22 cellular contexts compared by ENCODE assay signal in the genomic region with DNA sequence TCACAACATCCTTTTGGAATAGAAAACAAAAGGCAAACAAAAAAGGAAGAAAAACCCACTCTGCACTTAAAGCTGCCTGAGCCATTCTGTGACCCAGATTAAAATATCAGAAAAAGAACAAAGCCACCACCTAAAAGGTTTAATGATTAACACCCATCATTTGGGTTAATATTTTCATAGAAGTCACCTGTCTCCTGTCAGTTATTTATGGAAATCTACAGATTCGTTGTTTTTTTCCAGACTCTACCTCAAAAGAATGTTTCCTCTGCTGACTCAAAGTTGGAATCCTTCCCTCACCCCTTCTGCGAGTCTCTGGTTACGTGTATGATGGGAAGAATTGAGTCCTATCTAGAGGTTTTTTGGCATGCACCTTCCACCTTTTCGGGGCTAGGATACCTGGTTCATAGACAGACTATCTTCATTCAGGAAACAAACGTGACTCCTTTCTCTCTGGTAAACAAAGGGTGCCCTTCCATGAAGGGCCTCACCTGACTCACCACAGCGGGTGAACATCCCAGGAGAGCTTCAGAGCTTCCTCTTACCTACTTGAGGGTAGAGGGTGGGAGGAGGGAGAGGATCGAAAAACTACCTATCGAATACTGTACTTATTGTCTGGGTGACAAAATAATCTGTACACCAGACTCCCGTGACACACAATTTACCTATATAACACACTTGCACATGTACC. TPM values are rescaled to one million over a fixed set of nuclear protein-coding genes. Genes with fewer than 3 reads are reported as not detected.
DNase-seq lines count a peak whose midpoint lies in the region; TF ChIP-seq lines count a peak whose summit lies in the region.
"Had no signal": no experiment of that assay in that cellular context is flagged by ENCODE, and none has a peak within 500 bp of the region (broad histone marks: within the 10 kb centered on the region; RNA-seq: fewer than 3 reads in every experiment).

No MANE protein-coding gene starts in this region.

- H2AFZ ChIP-seq in PC-9, result no peak overlapping the region

- DNase-seq in NCI-H2171 treated with DMSO at 0.1 percent for 48 hours (lab: John Stamatoyannopoulos, UW) (peak; percentile 1), NCI-H2171 (lab: John Stamatoyannopoulos, UW) (no peak), NCI-H226 (peak; percentile 1), glomerular visceral epithelial cell (ENCODE audit: extremely low spot score) (peak; percentile 6), type B pancreatic cell (ENCODE audit: extremely low spot score, unreplicated experiment) (no peak), PC-9 (no peak), T-helper 9 cell (no peak)
- no peak for DNase-seq in activated effector memory CD4-positive, alpha-beta T cell treated with Interleukin-2 at 50 U/mL for 16 hours
- DNase-seq: activated CD4-positive, alpha-beta T cell treated with anti-CD3 and anti-CD28 coated beads for 48 hours; cerebellar nuclear complex; left lung; MG63; NCI-H1694 treated with DMSO at 0.1 percent for 48 hours; NCI-H524; spleen; stimulated activated CD4-positive, alpha-beta T cell treated with anti-CD3 and anti-CD28 coated beads, Interleukin-4, amount 100 ng/mL, for 4 hours; upper lobe of right lung had no signal

- H3K27me3 Mint-ChIP-seq in type B pancreatic cell, result no peaks in the 10 kb centered on the region
- H3K27me3 Mint-ChIP-seq: activated naive CD8-positive, alpha-beta T cell; B cell had no signal

- H3K36me3 ChIP-seq in PC-9 (ENCODE audit: low read depth), result no peaks in the 10 kb centered on the region
- H3K36me3 ChIP-seq: esophagus muscularis mucosa, gastroesophageal sphincter, left lung, MG63, upper lobe of right lung had no signal

- H3K4me3 Mint-ChIP-seq in type B pancreatic cell, result peak overlapping the region; percentile 23
- H3K4me3 Mint-ChIP-seq: activated naive CD8-positive, alpha-beta T cell; B cell had no signal

- H3K27me3 ChIP-seq in PC-9 (ENCODE audit: insufficient read depth, low read depth), result no peaks in the 10 kb centered on the region
- H3K27me3 ChIP-seq: esophagus muscularis mucosa, gastroesophageal sphincter, left lung, MG63, spleen, upper lobe of right lung had no signal

- CTCF ChIA-PET in PC-9 (lab: Charles Lee), result no interaction called here

- peaks cover 17% of the 10 kb centered on the region for H3K4me1 Mint-ChIP-seq in type B pancreatic cell (ENCODE audit: unreplicated experiment)
- H3K4me1 Mint-ChIP-seq: B cell had no signal

- no peak overlapping the region for H3K27ac ChIP-seq in PC-9
- H3K27ac ChIP-seq: esophagus muscularis mucosa, gastroesophageal sphincter, left lung, spleen, upper lobe of right lung had no signal

- POLR2A ChIA-PET in PC-9 (lab: Charles Lee; ENCODE audit: unreplicated experiment), result no interaction called here

- no peaks in the 10 kb centered on the region for H3K79me2 ChIP-seq in PC-9 (ENCODE audit: low read depth)

- no peaks in the 10 kb centered on the region for H4K20me1 ChIP-seq in PC-9 (ENCODE audit: insufficient read depth)

- no TSS peak for BruUV-seq in PC-9 (replicated peaks; lab: Mats Ljungman, UMichigan)

- TF ChIP-seq CTCF in type B pancreatic cell (conservative IDR thresholded peaks at IDR 0.05) (no peak), PC-9 (conservative IDR thresholded peaks at IDR 0.05) (no peak)

- H3K4me2 ChIP-seq in PC-9, result no peak overlapping the region

- H3K4me3 ChIP-seq in PC-9, result no peak overlapping the region
- H3K4me3 ChIP-seq: esophagus muscularis mucosa, gastroesophageal sphincter, left lung, MG63, spleen, upper lobe of right lung had no signal

- H3K9me3 ChIP-seq in PC-9 (ENCODE audit: insufficient read depth, low read depth), result no peaks in the 10 kb centered on the region
- H3K9me3 ChIP-seq: esophagus muscularis mucosa, gastroesophageal sphincter, left lung, MG63, spleen, upper lobe of right lung had no signal

- H3K4me1 ChIP-seq in PC-9 (replicated peaks; ENCODE audit: insufficient read depth), result no peaks in the 10 kb centered on the region
- H3K4me1 ChIP-seq: esophagus muscularis mucosa, gastroesophageal sphincter, left lung, spleen, upper lobe of right lung had no signal

- no peaks in the 10 kb centered on the region for H3K9me2 ChIP-seq in PC-9 (ENCODE audit: insufficient read depth)

- H3K36me3 Mint-ChIP-seq in type B pancreatic cell, result no peaks in the 10 kb centered on the region

- no peaks in the 10 kb centered on the region for H3F3A ChIP-seq in PC-9 (ENCODE audit: insufficient read depth, low read depth)

- no peaks in the 10 kb centered on the region for H3K9me3 Mint-ChIP-seq in type B pancreatic cell

- intact Hi-C loops in PC-9 (cut with micrococcal nuclease; ENCODE audit: unreplicated experiment), result no loop called here

- peak overlapping the region; percentile 58 for H3K27ac Mint-ChIP-seq in type B pancreatic cell
- H3K27ac Mint-ChIP-seq: activated naive CD8-positive, alpha-beta T cell; B cell had no signal

RNA-seq across cellular contexts. Expression of a gene that starts 19.6 kb away (rescaled TPM):
- total RNA-seq in type B pancreatic cell (ENCODE audit: low replicate concordance), result 16.7 and 25.1 TPM in 2 replicates
- 10.9 and 12.1 TPM in 2 replicates for total RNA-seq in PC-9 (2021)

RNA-seq across cellular contexts. Expression of a gene that starts 53.8 kb away (rescaled TPM):
- total RNA-seq in type B pancreatic cell (ENCODE audit: low replicate concordance) (1.6 and 3.9 TPM in 2 replicates), PC-9 (2021) (1.1 and 2.7 TPM in 2 replicates)
- total RNA-seq: A172 had no signal

Comparison
In these comparisons a context has a peak if more than half of its experiments do, and no peak if none do; other contexts are left out.
1. DNase-seq: peak in NCI-H2171 treated with DMSO at 0.1 percent for 48 hours (single experiment), NCI-H226 (single experiment) and glomerular visceral epithelial cell (single experiment); none in NCI-H2171 (single experiment), type B pancreatic cell (single experiment), PC-9 (0 of 2), T-helper 9 cell (single experiment) and activated effector memory CD4-positive, alpha-beta T cell treated with Interleukin-2 at 50 U/mL for 16 hours (single experiment).